Comparison of ENCODE assay signal across 32 cellular contexts in the genomic region with DNA sequence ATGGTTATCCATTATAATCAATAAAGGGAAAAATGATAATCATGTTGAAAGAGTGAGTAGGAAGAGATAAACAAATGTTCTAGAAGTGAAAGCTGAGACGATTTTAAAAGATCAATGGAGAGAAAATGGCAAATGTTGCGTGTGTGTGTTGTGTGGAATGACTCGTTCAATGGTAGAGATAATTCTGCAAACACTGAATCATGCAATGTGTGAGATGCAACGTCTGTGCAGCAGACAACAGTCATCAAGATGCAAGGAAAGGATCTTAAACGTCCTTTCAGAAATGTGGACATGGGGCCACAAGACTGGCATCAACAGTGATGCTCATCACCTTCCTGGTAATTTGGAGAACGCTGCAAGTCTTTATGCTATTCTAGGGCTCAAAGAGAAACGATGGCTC.
"Had no signal": no experiment of that assay in that cellular context is flagged by ENCODE, and none has a peak within 500 bp of the region (broad histone marks: within the 10 kb centered on the region; RNA-seq: fewer than 3 reads in every experiment).

No MANE protein-coding gene starts in this region.

- ATAC-seq: heart right ventricle; pancreas; sciatic nerve; stimulated activated memory B cell treated with anti-CD40 and anti-IgM and Interleukin-4, amounts not matched to agents 10 μg/mL and 1 μg/mL and 100 μg/mL, for 72 hours; stimulated activated naive CD8-positive, alpha-beta T cell treated with anti-CD3 and anti-CD28 coated beads, Interleukin-15, amount 100 ng/mL, for 72 hours had no signal

- H3K4me1 Mint-ChIP-seq: brain, endodermal cell had no signal

- H3K27me3 ChIP-seq: ascending aorta, esophagus squamous epithelium, heart right ventricle, pancreas, thyroid gland, upper lobe of left lung, vagina had no signal

- H3K36me3 ChIP-seq: ascending aorta, left ventricle myocardium inferior, pancreas, prostate gland, thyroid gland, upper lobe of left lung had no signal

- H3K27me3 Mint-ChIP-seq: activated naive CD8-positive, alpha-beta T cell; stimulated activated memory B cell treated with anti-CD40 and anti-IgM and Interleukin-4, amounts not matched to agents 10 μg/mL and 1 μg/mL and 100 μg/mL, for 72 hours; stimulated activated naive CD8-positive, alpha-beta T cell treated with anti-CD3 and anti-CD28 coated beads, Interleukin-15, amount 100 ng/mL, for 72 hours had no signal

- H3K4me3 ChIP-seq: ascending aorta, esophagus squamous epithelium, heart right ventricle, left ventricle myocardium inferior, lung, pancreas, prostate gland, skin epidermis, thyroid gland, upper lobe of left lung, vagina had no signal

- H3K9me3 Mint-ChIP-seq: stimulated activated memory B cell treated with anti-CD40 and anti-IgM and Interleukin-4, amounts not matched to agents 10 μg/mL and 1 μg/mL and 100 μg/mL, for 72 hours had no signal

- H3K9me3 ChIP-seq: esophagus squamous epithelium, pancreas, prostate gland, SK-N-SH, thyroid gland, upper lobe of left lung, vagina had no signal

- H3K4me3 Mint-ChIP-seq: activated naive CD8-positive, alpha-beta T cell; brain; endodermal cell; naive B cell; stimulated activated memory B cell treated with anti-CD40 and anti-IgM and Interleukin-4, amounts not matched to agents 10 μg/mL and 1 μg/mL and 100 μg/mL, for 72 hours; stimulated activated naive CD8-positive, alpha-beta T cell treated with anti-CD3 and anti-CD28 coated beads, Interleukin-15, amount 100 ng/mL, for 72 hours; T-helper 1 cell treated with Interleukin-12 subunit alpha and Interleukin-12 subunit beta and Interleukin-4 antibody, amounts not matched to agents 30 μg/mL and 1 μg/mL, for 36 hours had no signal

- H3K27ac ChIP-seq: ascending aorta, esophagus squamous epithelium, heart right ventricle, left ventricle myocardium inferior, pancreas, prostate gland, skin epidermis, thyroid gland, upper lobe of left lung, vagina had no signal

- H3K27ac Mint-ChIP-seq: activated naive CD8-positive, alpha-beta T cell; brain; endodermal cell; stimulated activated memory B cell treated with anti-CD40 and anti-IgM and Interleukin-4, amounts not matched to agents 10 μg/mL and 1 μg/mL and 100 μg/mL, for 72 hours; stimulated activated naive CD8-positive, alpha-beta T cell treated with anti-CD3 and anti-CD28 coated beads, Interleukin-15, amount 100 ng/mL, for 72 hours; T-helper 1 cell treated with Interleukin-12 subunit alpha and Interleukin-12 subunit beta and Interleukin-4 antibody, amounts not matched to agents 30 μg/mL and 1 μg/mL, for 36 hours had no signal

- DNase-seq: activated CD4-positive, alpha-beta T cell treated with anti-CD3 and anti-CD28 coated beads for 1 hour; activated effector memory CD4-positive, alpha-beta T cell treated with Interleukin-2 at 50 U/mL for 16 hours; activated naive CD4-positive, alpha-beta T cell treated with Interleukin-2 at 50 U/mL for 16 hours; activated T-cell treated with anti-CD3 and anti-CD28 coated beads, Interleukin-2, amount 50 U/mL, for 48 hours; endodermal cell; esophagus squamous epithelium; foreskin melanocyte; heart right ventricle; left ventricle myocardium inferior; mesendoderm; naive B cell; pancreas; retina; SK-N-SH; stimulated activated CD4-positive, alpha-beta T cell treated with anti-CD3 and anti-CD28 coated beads, Interleukin-12 subunit alpha, Interleukin-12 subunit beta, amount 100 ng/mL, for 4 hours; stimulated activated CD4-positive, alpha-beta T cell treated with anti-CD3 and anti-CD28 coated beads, Interleukin-4, amount 100 ng/mL, for 1 hour; stimulated activated naive CD8-positive, alpha-beta T cell treated with anti-CD3 and anti-CD28 coated beads, Interleukin-15, amount 100 ng/mL, for 72 hours; substantia nigra; SW 1271; T-helper 9 cell; thyroid gland; upper lobe of left lung had no signal

- H3K4me1 ChIP-seq: ascending aorta, esophagus squamous epithelium, pancreas, prostate gland, thyroid gland, vagina had no signal
